9 cellular contexts compared by ENCODE assay signal in the genomic region with DNA sequence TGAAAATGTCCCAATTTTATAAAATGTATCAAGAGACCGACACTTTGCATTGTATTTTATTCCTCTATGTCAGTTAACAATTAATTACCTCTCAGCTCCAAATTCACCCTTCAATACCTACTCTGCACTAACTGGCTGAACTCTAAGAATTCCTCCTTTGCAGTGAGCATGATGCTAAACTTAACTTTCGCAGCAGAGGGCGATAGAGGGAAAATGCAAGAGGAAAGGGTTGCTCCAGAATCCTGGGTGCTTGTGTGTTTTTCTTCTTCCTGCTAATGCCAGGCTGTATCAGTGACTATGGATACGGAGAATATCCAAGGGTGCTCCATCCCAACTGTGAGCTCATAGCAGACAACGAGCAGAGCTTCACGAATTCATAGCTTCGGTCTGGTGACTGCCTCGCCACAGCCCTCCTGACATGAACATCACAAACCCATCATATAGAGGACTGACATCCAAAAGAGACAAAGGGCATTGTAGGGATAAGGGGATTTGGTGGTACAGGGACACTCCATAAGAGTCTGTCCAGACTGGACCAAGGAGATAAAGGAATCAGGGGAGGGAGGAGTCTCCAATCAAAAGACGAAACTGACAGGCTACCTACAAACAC.
DNase-seq lines count a peak whose midpoint lies in the region; ATAC-seq, FAIRE-seq and TF ChIP-seq lines count a peak whose summit lies in the region.
"Had no signal": no experiment of that assay in that cellular context is flagged by ENCODE, and none has a peak within 500 bp of the region (broad histone marks: within the 10 kb centered on the region; RNA-seq: fewer than 3 reads in every experiment).

No MANE protein-coding gene starts in this region.

- no peak overlapping the region for H2AFZ ChIP-seq in HepG2 (ENCODE audit: low read length)

- H3K27ac Mint-ChIP-seq in activated naive CD8-positive, alpha-beta T cell treated with anti-CD3 and anti-CD28 coated beads for 36 hours, result no peak overlapping the region
- H3K27ac Mint-ChIP-seq: activated naive CD4-positive, alpha-beta T cell treated with anti-CD3 and anti-CD28 coated beads, Interleukin-2, amount 50 U/mL, for 72 hours had no signal

- peak; percentile 44 for FAIRE-seq in HepG2 (lab: Jason Lieb, UNC)

- no peaks in the 10 kb centered on the region for H3K27me3 Mint-ChIP-seq in activated T-cell treated with anti-CD3 and anti-CD28 coated beads, Interleukin-2, amount 50 U/mL, for 4 hours (ENCODE audit: low read depth)
- H3K27me3 Mint-ChIP-seq in activated naive CD8-positive, alpha-beta T cell treated with anti-CD3 and anti-CD28 coated beads for 36 hours, result no peaks in the 10 kb centered on the region

- in situ Hi-C loops in HepG2 (cut with HindIII; ENCODE audit: extremely low pct_ligation_motif_present, low pct_unique_long_range_greater_than_20kb), result loop anchor here (10.0 kb wide), 1 partner anchor 112 kb away; no protein-coding TSS in a partner anchor

- no TSS peak for BruUV-seq in HepG2 (replicated peaks; lab: Mats Ljungman, UMichigan)

- no peaks in the 10 kb centered on the region for H3K4me1 ChIP-seq in HepG2 (ENCODE audit: insufficient read depth, low read length)

- 54% methylated on average over 9 of the region's 9 CpGs for WGBS in HepG2 (ENCODE audit: low lambda C conversion rate)

- H3K27ac ChIP-seq in HepG2 (ENCODE audit: extremely low read length, insufficient read depth, low read length), result no peak overlapping the region

- H3K36me3 Mint-ChIP-seq in activated T-cell treated with anti-CD3 and anti-CD28 coated beads, Interleukin-2, amount 50 U/mL, for 4 hours (ENCODE audit: insufficient read depth), result peaks cover 3% of the 10 kb centered on the region
- peaks cover 10% of the 10 kb centered on the region for H3K36me3 Mint-ChIP-seq in activated naive CD8-positive, alpha-beta T cell treated with anti-CD3 and anti-CD28 coated beads for 36 hours
- H3K36me3 Mint-ChIP-seq: activated naive CD4-positive, alpha-beta T cell treated with anti-CD3 and anti-CD28 coated beads, Interleukin-2, amount 50 U/mL, for 72 hours had no signal

- no peaks in the 10 kb centered on the region for H3K9me3 ChIP-seq in HepG2 (ENCODE audit: low read length)

- no peak for TF ChIP-seq EP300 in HepG2 (IDR thresholded peaks at IDR 0.05; ENCODE audit: low read depth in 2 of 2, low read length in 2 of 2)
- no peak for TF ChIP-seq EP300 in HepG2 (CRISPR knock-in tag; IDR thresholded peaks at IDR 0.05; ENCODE audit: borderline replicate concordance)

- H3K4me3 Mint-ChIP-seq in activated T-cell treated with anti-CD3 and anti-CD28 coated beads, Interleukin-2, amount 50 U/mL, for 4 hours, result no peak overlapping the region
- H3K4me3 Mint-ChIP-seq in activated naive CD8-positive, alpha-beta T cell treated with anti-CD3 and anti-CD28 coated beads for 36 hours, result no peak overlapping the region

- no peak for ATAC-seq in activated T-cell treated with anti-CD3 and anti-CD28 coated beads, Interleukin-2, amount 50 U/mL, for 4 hours
- peak; percentile 61; the same call in 2 of the 3 replicates for ATAC-seq in HepG2
- no peak for ATAC-seq in HG03442 (IDR thresholded peaks at IDR 0.05; ENCODE audit: unreplicated experiment)
- no peak for ATAC-seq in HG03135 (IDR thresholded peaks at IDR 0.05; ENCODE audit: unreplicated experiment)
- no peak for ATAC-seq in GM21526 (IDR thresholded peaks at IDR 0.05; ENCODE audit: low FRiP score, unreplicated experiment)
- ATAC-seq: activated naive CD4-positive, alpha-beta T cell treated with anti-CD3 and anti-CD28 coated beads, Interleukin-2, amount 50 U/mL, for 72 hours had no signal

- H3K4me3 ChIP-seq in HepG2 (replicated peaks in 1 of 3; ENCODE audit: insufficient read depth in 1 of 3, low read depth in 2 of 3, low read length in 3 of 3), result no peak overlapping the region

- DNase-seq in activated T-cell treated with anti-CD3 and anti-CD28 coated beads for 48 hours (ENCODE audit: low read depth) (peak; percentile 4), NCI-H1694 treated with DMSO at 0.1 percent for 48 hours (lab: John Stamatoyannopoulos, UW) (peak; percentile 12), HepG2 (ENCODE audit: low spot score) (peak; percentile 45)
- DNase-seq in activated T-cell treated with anti-CD3 and anti-CD28 coated beads, Interleukin-2, amount 50 U/mL, for 4 hours, result no peak
- DNase-seq in activated naive CD8-positive, alpha-beta T cell treated with anti-CD3 and anti-CD28 coated beads for 36 hours, result peak; percentile 8

- POLR2A ChIA-PET in HepG2 (lab: Yijun Ruan, JAX), result no interaction called here

- no peak overlapping the region for H3K9ac ChIP-seq in HepG2 (ENCODE audit: insufficient read depth, low read depth, low read length)

- TF ChIP-seq POLR2A in HepG2 (IDR thresholded peaks at IDR 0.05; ENCODE audit: insufficient read depth in 1 of 2, low read depth in 2 of 2, low read length in 2 of 2), result no peak

- no peaks in the 10 kb centered on the region for H3K79me2 ChIP-seq in HepG2 (ENCODE audit: insufficient read depth, low read length)

- intact Hi-C loops in HepG2 (cut with micrococcal nuclease; ENCODE audit: unreplicated experiment), result no loop called here

- H4K20me1 ChIP-seq in HepG2 (ENCODE audit: insufficient read depth, low read length), result no peaks in the 10 kb centered on the region

- H3K9me3 Mint-ChIP-seq in activated T-cell treated with anti-CD3 and anti-CD28 coated beads, Interleukin-2, amount 50 U/mL, for 4 hours, result no peaks in the 10 kb centered on the region
- H3K9me3 Mint-ChIP-seq in activated naive CD8-positive, alpha-beta T cell treated with anti-CD3 and anti-CD28 coated beads for 36 hours, result no peaks in the 10 kb centered on the region
- H3K9me3 Mint-ChIP-seq: activated naive CD4-positive, alpha-beta T cell treated with anti-CD3 and anti-CD28 coated beads, Interleukin-2, amount 50 U/mL, for 72 hours had no signal

- TF ChIP-seq RAD21 in HepG2 (CRISPR knock-in tag; IDR thresholded peaks at IDR 0.05), result peak; percentile 28; the same call in 1 of the 2 replicates

- H3K4me1 Mint-ChIP-seq in activated T-cell treated with anti-CD3 and anti-CD28 coated beads, Interleukin-2, amount 50 U/mL, for 4 hours (ENCODE audit: low read depth), result no peaks in the 10 kb centered on the region
- H3K4me1 Mint-ChIP-seq in activated naive CD8-positive, alpha-beta T cell treated with anti-CD3 and anti-CD28 coated beads for 36 hours, result no peaks in the 10 kb centered on the region

- CTCF ChIA-PET in HepG2 (lab: Yijun Ruan, JAX; ENCODE audit: low intra/inter-chr PET ratio, low total read pairs), result interaction anchor here (0.9 kb wide), 1 partner anchor 119 kb away, joined by 4 read pairs; no protein-coding TSS in a partner anchor

- H3K4me2 ChIP-seq in HepG2 (ENCODE audit: low read depth, low read length), result no peak overlapping the region

- no peaks in the 10 kb centered on the region for H3K27me3 ChIP-seq in HepG2 (ENCODE audit: control insufficient read depth in 1 of 2, insufficient read depth in 2 of 2, low read length in 2 of 2)

- TF ChIP-seq CTCF in HepG2 (CRISPR knock-in tag; IDR thresholded peaks at IDR 0.05), result peak; percentile 69

- no peaks in the 10 kb centered on the region for H3K36me3 ChIP-seq in HepG2 (replicated peaks in 1 of 2; ENCODE audit: control insufficient read depth in 1 of 2, insufficient read depth in 2 of 2, low read length in 2 of 2)

TF ChIP-seq in HepG2, 621 proteins besides CTCF, POLR2A, EP300 and RAD21 (continues in another document):
- no peak for TF ChIP-seq PHF5A (CRISPR knock-in tag; IDR thresholded peaks at IDR 0.05; ENCODE audit: low read depth, unreplicated experiment)
- TF ChIP-seq THAP11 (CRISPR knock-in tag; IDR thresholded peaks at IDR 0.05), result no peak
- no peak for TF ChIP-seq SRSF9 (IDR thresholded peaks at IDR 0.05; ENCODE audit: borderline replicate concordance, insufficient read depth, low read depth, low read length, poor library complexity, severe bottlenecking)
- no peak for TF ChIP-seq ZNF17 (CRISPR knock-in tag; IDR thresholded peaks at IDR 0.05)
- no peak for TF ChIP-seq ZSCAN25 (CRISPR knock-in tag; IDR thresholded peaks at IDR 0.05)
- TF ChIP-seq SMC3 (IDR thresholded peaks at IDR 0.05; ENCODE audit: low read length), result peak; percentile 72
- TF ChIP-seq STAG1 (CRISPR knock-in tag; IDR thresholded peaks at IDR 0.05), result peak; percentile 65
- TF ChIP-seq, protein P1, sequence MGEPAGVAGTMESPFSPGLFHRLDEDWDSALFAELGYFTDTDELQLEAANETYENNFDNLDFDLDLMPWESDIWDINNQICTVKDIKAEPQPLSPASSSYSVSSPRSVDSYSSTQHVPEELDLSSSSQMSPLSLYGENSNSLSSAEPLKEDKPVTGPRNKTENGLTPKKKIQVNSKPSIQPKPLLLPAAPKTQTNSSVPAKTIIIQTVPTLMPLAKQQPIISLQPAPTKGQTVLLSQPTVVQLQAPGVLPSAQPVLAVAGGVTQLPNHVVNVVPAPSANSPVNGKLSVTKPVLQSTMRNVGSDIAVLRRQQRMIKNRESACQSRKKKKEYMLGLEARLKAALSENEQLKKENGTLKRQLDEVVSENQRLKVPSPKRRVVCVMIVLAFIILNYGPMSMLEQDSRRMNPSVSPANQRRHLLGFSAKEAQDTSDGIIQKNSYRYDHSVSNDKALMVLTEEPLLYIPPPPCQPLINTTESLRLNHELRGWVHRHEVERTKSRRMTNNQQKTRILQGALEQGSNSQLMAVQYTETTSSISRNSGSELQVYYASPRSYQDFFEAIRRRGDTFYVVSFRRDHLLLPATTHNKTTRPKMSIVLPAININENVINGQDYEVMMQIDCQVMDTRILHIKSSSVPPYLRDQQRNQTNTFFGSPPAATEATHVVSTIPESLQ (CRISPR knock-in tag; conservative IDR thresholded peaks at IDR 0.05), result no peak
- TF ChIP-seq ZNF260 (CRISPR knock-in tag; IDR thresholded peaks at IDR 0.05; ENCODE audit: borderline replicate concordance, low read depth), result no peak
- no peak for TF ChIP-seq TBL1XR1 (IDR thresholded peaks at IDR 0.05; ENCODE audit: borderline replicate concordance, low read length, partially characterized antibody)
- no peak for TF ChIP-seq PHF20 (CRISPR knock-in tag; IDR thresholded peaks at IDR 0.05)
- TF ChIP-seq, protein P2, sequence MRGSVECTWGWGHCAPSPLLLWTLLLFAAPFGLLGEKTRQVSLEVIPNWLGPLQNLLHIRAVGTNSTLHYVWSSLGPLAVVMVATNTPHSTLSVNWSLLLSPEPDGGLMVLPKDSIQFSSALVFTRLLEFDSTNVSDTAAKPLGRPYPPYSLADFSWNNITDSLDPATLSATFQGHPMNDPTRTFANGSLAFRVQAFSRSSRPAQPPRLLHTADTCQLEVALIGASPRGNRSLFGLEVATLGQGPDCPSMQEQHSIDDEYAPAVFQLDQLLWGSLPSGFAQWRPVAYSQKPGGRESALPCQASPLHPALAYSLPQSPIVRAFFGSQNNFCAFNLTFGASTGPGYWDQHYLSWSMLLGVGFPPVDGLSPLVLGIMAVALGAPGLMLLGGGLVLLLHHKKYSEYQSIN (CRISPR knock-in tag; IDR thresholded peaks at IDR 0.05; ENCODE audit: borderline replicate concordance), result no peak
- TF ChIP-seq ZNF570 (CRISPR knock-in tag; IDR thresholded peaks at IDR 0.05; ENCODE audit: borderline replicate concordance), result no peak
